In the genomic region with DNA sequence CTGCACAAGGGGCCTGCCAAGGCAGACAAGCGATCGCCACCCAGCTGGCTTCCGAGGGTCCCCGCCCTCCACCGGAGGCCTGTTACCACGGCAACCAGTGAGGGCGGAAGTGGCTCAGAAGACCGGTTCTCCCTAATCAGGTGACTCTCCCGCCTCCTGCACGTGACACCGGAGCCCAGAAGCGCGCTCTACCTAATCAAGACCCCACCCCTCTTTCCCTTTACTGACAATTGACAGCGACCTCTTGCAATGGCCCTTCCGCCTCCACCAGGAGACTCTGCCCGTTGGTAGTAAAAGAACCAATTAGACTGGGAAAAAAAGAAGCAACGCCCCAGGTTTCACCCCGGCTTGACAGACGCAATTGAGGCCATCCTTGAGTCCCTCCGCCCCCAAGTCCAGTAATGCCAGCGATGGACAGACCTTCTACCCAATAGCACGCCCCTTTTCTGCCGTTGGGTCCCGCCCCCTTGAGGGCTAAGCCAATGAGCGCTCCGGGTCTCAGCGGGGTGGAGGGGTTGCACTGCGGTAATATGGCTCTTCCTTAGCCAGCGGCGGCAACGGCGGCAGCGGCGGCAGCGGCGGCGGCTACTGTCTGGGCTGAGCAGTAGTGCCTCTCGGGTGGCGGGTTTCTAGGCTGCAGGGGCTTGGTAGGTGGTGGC, we compare ENCODE assay signal across 8 cellular contexts. TPM values are rescaled to one million over a fixed set of nuclear protein-coding genes. Genes with fewer than 3 reads are reported as not detected.
DNase-seq lines count a peak whose midpoint lies in the region; ATAC-seq and TF ChIP-seq lines count a peak whose summit lies in the region.

A gene (plus strand): TSS at position 525 of the 659 bp plus-strand sequence. CDS start 198 bp downstream, outside the sequence.

- no peak for TF ChIP-seq CTCF in ascending aorta (IDR thresholded peaks at IDR 0.05)
- TF ChIP-seq CTCF in uterus (IDR thresholded peaks at IDR 0.05), result peak in 2 of 4 experiments; percentile 7 to 25

- H3K9me3 ChIP-seq in ascending aorta (no peaks in the 10 kb centered on the region), right cardiac atrium (ENCODE audit: control insufficient read depth, low read length) (no peaks in the 10 kb centered on the region), uterus (no peaks in the 10 kb centered on the region)

- peak within 1 kb of the TSS; percentile 94 for H3K27ac Mint-ChIP-seq in T-helper 2 cell treated with Interferon-gamma antibody and Interleukin-4, amounts not matched to agents 5 μg/mL and 100 μg/mL, for 36 hours

- H3K27me3 Mint-ChIP-seq in T-helper 2 cell treated with Interferon-gamma antibody and Interleukin-4, amounts not matched to agents 5 μg/mL and 100 μg/mL, for 36 hours (ENCODE audit: low read depth), result no peaks in the 10 kb centered on the region

- TF ChIP-seq POLR2A in uterus (IDR thresholded peaks at IDR 0.05), result peak; percentile 89 to 97

- H3K4me1 ChIP-seq in ascending aorta (peaks cover 3 to 9% of the 10 kb centered on the region in 2 donors), right cardiac atrium (ENCODE audit: control insufficient read depth, insufficient read depth, low read length) (peaks cover 8% of the 10 kb centered on the region), uterus (peaks cover 0 to 4% of the 10 kb centered on the region in 2 donors)

- H3K36me3 Mint-ChIP-seq in T-helper 2 cell treated with Interferon-gamma antibody and Interleukin-4, amounts not matched to agents 5 μg/mL and 100 μg/mL, for 36 hours (ENCODE audit: low read depth), result peaks cover 3% of the 10 kb centered on the region

- peak; percentile 99 for DNase-seq in NCI-H1930 (lab: John Stamatoyannopoulos, UW)
- peak; percentile 97 for DNase-seq in T-helper 2 cell treated with Interferon-gamma antibody and Interleukin-4, amounts not matched to agents 5 μg/mL and 100 μg/mL, for 36 hours (ENCODE audit: low spot score)
- DNase-seq in ascending aorta (ENCODE audit: low spot score in 2 of 2), result peak; percentile 98 to 99
- DNase-seq in right cardiac atrium, result peak; percentile 98 to 99 (median 99)
- peak; percentile 99 for DNase-seq in pulmonary artery endothelial cell (ENCODE audit: low read depth, low spot score)
- peak; percentile 99 for DNase-seq in uterus

- H3K27ac ChIP-seq in ascending aorta (peak within 1 kb of the TSS; percentile 88 to 89), right cardiac atrium (ENCODE audit: low read length) (peak within 1 kb of the TSS; percentile 93), uterus (peak within 1 kb of the TSS; percentile 84 to 91)

- H3K27me3 ChIP-seq in ascending aorta (no peaks in the 10 kb centered on the region), right cardiac atrium (ENCODE audit: control insufficient read depth, insufficient read depth) (no peaks in the 10 kb centered on the region), uterus (no peaks in the 10 kb centered on the region)

- peaks cover 14% of the 10 kb centered on the region for H3K4me1 Mint-ChIP-seq in T-helper 2 cell treated with Interferon-gamma antibody and Interleukin-4, amounts not matched to agents 5 μg/mL and 100 μg/mL, for 36 hours (ENCODE audit: low read depth)

- H3K4me3 ChIP-seq in ascending aorta (peak within 1 kb of the TSS; percentile 75 to 93), right cardiac atrium (ENCODE audit: low read length) (peak within 1 kb of the TSS; percentile 67), uterus (peak within 1 kb of the TSS; percentile 60 to 92)

- no peaks in the 10 kb centered on the region for H3K36me3 ChIP-seq in ascending aorta
- no peaks in the 10 kb centered on the region for H3K36me3 ChIP-seq in uterus

- ATAC-seq in GM18502 (IDR thresholded peaks at IDR 0.05; ENCODE audit: poor library complexity, unreplicated experiment) (peak; percentile 77), HG02970 (IDR thresholded peaks at IDR 0.05; ENCODE audit: low FRiP score, unreplicated experiment) (peak; percentile 76), right cardiac atrium (peak; percentile 97 to 98)

- H3K9me3 Mint-ChIP-seq in T-helper 2 cell treated with Interferon-gamma antibody and Interleukin-4, amounts not matched to agents 5 μg/mL and 100 μg/mL, for 36 hours, result no peaks in the 10 kb centered on the region

- under 1% methylated on average over 39 of the region's 39 CpGs for WGBS in right cardiac atrium

- H3K4me3 Mint-ChIP-seq in T-helper 2 cell treated with Interferon-gamma antibody and Interleukin-4, amounts not matched to agents 5 μg/mL and 100 μg/mL, for 36 hours, result peak within 1 kb of the TSS; percentile 95

- intact Hi-C loops in ascending aorta (cut with DNase I) (loop anchor here (2.0 to 10.0 kb wide), 5 partner anchors 52 to 630 kb away; a partner anchor contains a TSS), right cardiac atrium (cut with DNase I) (no loop called here), uterus (cut with DNase I; ENCODE audit: low total_unique reads) (no loop called here)

RNA-seq across cellular contexts. Expression of the gene that starts here (rescaled TPM):
- total RNA-seq in ascending aorta (45.2 TPM), right cardiac atrium (10 to 100 TPM; 12.6 to 18.5 (median 14.0) TPM), pulmonary artery endothelial cell (67.2 and 68.0 TPM in 2 replicates), uterus (10 to 100 TPM; 14.9 to 42.9 (median 26.4) TPM)
- 5.5 TPM for polyA plus RNA-seq in right cardiac atrium

Comparison
In these comparisons a context has a peak if more than half of its experiments do, and no peak if none do; other contexts are left out.
1. Peak in every context shown above with its lines: DNase-seq, ATAC-seq, H3K4me3 ChIP-seq and H3K27ac ChIP-seq.